8 cellular contexts compared by ENCODE assay signal in the genomic region with DNA sequence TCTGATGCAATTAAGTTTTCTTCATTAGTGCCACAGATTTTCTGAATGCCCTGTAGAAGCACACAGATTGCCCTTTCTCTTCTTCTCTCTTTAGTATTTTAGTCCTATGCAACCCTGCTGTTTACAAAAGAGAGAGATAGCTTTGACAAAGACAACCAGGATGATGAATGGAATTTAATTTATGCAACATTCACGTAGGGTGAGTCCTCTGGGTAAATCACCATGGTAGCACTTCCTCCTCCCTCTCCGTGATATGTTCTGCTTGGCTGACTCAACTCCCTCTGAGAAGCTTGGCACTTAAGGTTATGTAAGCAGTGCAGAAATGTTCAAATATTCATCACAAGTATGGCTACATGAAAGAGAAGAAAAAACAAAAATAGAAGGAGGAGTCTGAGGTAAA.
DNase-seq lines count a peak whose midpoint lies in the region; ATAC-seq and TF ChIP-seq lines count a peak whose summit lies in the region.

No MANE protein-coding gene starts in this region.

- DNase-seq in HCEC 1CT (peak; percentile 97), fibroblast of the aortic adventitia (ENCODE audit: low read depth) (peak; percentile 95), retina (peak; percentile 46), KG1 (lab: John Stamatoyannopoulos, UW) (no peak), NCI-H82 treated with DMSO at 0.1 percent for 48 hours (lab: John Stamatoyannopoulos, UW; ENCODE audit: unreplicated experiment) (no peak), GM19238 (ENCODE audit: insufficient read length, low spot score) (no peak)

- H3K4me3 ChIP-seq in fibroblast of the aortic adventitia (ENCODE audit: low read depth, low read length) = no peak overlapping the region

- TF ChIP-seq CTCF in fibroblast of the aortic adventitia (IDR thresholded peaks at IDR 0.05; ENCODE audit: insufficient read depth, low read length) = no peak

- no peak for ATAC-seq in HG03521 (IDR thresholded peaks at IDR 0.05; ENCODE audit: unreplicated experiment)

TF ChIP-seq in PFSK-1, 5 proteins besides CTCF, POLR2A, EP300 and RAD21:
- TF ChIP-seq POLR2AphosphoS5 (IDR thresholded peaks at IDR 0.05; ENCODE audit: low read depth, low read length) (peak; percentile 50; the same call in 1 of the 2 replicates), FOXP2 (optimal IDR thresholded peaks at IDR 0.05; ENCODE audit: borderline replicate concordance, extremely low read depth, extremely low read length, insufficient read depth) (no peak)
- TF ChIP-seq, protein P1, sequence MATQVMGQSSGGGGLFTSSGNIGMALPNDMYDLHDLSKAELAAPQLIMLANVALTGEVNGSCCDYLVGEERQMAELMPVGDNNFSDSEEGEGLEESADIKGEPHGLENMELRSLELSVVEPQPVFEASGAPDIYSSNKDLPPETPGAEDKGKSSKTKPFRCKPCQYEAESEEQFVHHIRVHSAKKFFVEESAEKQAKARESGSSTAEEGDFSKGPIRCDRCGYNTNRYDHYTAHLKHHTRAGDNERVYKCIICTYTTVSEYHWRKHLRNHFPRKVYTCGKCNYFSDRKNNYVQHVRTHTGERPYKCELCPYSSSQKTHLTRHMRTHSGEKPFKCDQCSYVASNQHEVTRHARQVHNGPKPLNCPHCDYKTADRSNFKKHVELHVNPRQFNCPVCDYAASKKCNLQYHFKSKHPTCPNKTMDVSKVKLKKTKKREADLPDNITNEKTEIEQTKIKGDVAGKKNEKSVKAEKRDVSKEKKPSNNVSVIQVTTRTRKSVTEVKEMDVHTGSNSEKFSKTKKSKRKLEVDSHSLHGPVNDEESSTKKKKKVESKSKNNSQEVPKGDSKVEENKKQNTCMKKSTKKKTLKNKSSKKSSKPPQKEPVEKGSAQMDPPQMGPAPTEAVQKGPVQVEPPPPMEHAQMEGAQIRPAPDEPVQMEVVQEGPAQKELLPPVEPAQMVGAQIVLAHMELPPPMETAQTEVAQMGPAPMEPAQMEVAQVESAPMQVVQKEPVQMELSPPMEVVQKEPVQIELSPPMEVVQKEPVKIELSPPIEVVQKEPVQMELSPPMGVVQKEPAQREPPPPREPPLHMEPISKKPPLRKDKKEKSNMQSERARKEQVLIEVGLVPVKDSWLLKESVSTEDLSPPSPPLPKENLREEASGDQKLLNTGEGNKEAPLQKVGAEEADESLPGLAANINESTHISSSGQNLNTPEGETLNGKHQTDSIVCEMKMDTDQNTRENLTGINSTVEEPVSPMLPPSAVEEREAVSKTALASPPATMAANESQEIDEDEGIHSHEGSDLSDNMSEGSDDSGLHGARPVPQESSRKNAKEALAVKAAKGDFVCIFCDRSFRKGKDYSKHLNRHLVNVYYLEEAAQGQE (IDR thresholded peaks at IDR 0.05; ENCODE audit: insufficient read depth in 1 of 2, low read depth in 2 of 2, low read length in 2 of 2) = 0 out of 4 replicates have a peak, but pooled peaks of 1 of the 2 experiments have one; percentile 9
TF ChIP-seq in PFSK-1: peak in this region for 2.

Comparison
In these comparisons a context has a peak if more than half of its experiments do, and no peak if none do; other contexts are left out.
1. DNase-seq: peak in HCEC 1CT (single experiment), fibroblast of the aortic adventitia (single experiment) and retina (single experiment); none in KG1 (single experiment), NCI-H82 treated with DMSO at 0.1 percent for 48 hours (single experiment) and GM19238 (single experiment).